Comparison of ENCODE assay signal across 8 cellular contexts in genomic region chrX:20442597-20442996, GRCh38.
DNase-seq lines count a peak whose midpoint lies in the region; ATAC-seq and TF ChIP-seq lines count a peak whose summit lies in the region.

No MANE protein-coding gene starts in this region.

- TF ChIP-seq CTCF in prostate gland (IDR thresholded peaks at IDR 0.05): peak in 3 of 4 experiments; percentile 51 to 66 (median 57)
- peak; percentile 37 to 42 (median 39) for TF ChIP-seq CTCF in vagina (IDR thresholded peaks at IDR 0.05)

- intact Hi-C loops in Right ventricle myocardium superior (cut with DNase I) (loop anchor here (5.0 kb wide), 1 partner anchor 190 kb away; no protein-coding TSS in a partner anchor), prostate gland (cut with DNase I) (loop anchor here (2.0 kb wide), 1 partner anchor 190 kb away; no protein-coding TSS in a partner anchor), vagina (cut with DNase I) (no loop called here)

- no peak overlapping the region for H3K27ac ChIP-seq in prostate gland
- no peak overlapping the region for H3K27ac ChIP-seq in vagina

- H3K4me3 ChIP-seq in prostate gland: no peak overlapping the region
- no peak overlapping the region for H3K4me3 ChIP-seq in vagina

- H3K36me3 ChIP-seq in prostate gland (no peaks in the 10 kb centered on the region), vagina (no peaks in the 10 kb centered on the region)

- TF ChIP-seq POLR2A in prostate gland (IDR thresholded peaks at IDR 0.05) (no peak), vagina (IDR thresholded peaks at IDR 0.05) (no peak)

- WGBS in prostate gland: 42% methylated on average over 3 of the region's 3 CpGs

- peak; percentile 78 for ATAC-seq in GM21825 (IDR thresholded peaks at IDR 0.05; ENCODE audit: unreplicated experiment)
- peak; percentile 92 for ATAC-seq in SK-N-SH treated with all-trans-retinoic acid at 6 μM for 48 hours
- ATAC-seq in Right ventricle myocardium superior (ENCODE audit: poor library complexity): peak; percentile 91

- peak; percentile 28 for DNase-seq in Caki2 (ENCODE audit: low read depth)
- DNase-seq in NCI-H1105 (lab: John Stamatoyannopoulos, UW): peak; percentile 48
- peak; percentile 81 for DNase-seq in activated naive CD4-positive, alpha-beta T cell treated with anti-CD3 and anti-CD28 coated beads, Interleukin-2, amount 50 U/mL, for 16 hours
- DNase-seq in Right ventricle myocardium superior: peak; percentile 88
- DNase-seq in prostate gland (ENCODE audit: low spot score): peak; percentile 63
- DNase-seq in vagina (ENCODE audit: extremely low spot score in 2 of 2): no peak

- in situ Hi-C loops in Caki2 (cut with HindIII; ENCODE audit: low pct_unique_long_range_greater_than_20kb, low sequenced_read_pairs): no loop called here

- H3K9me3 ChIP-seq in prostate gland: no peaks in the 10 kb centered on the region
- H3K9me3 ChIP-seq in vagina: no peaks in the 10 kb centered on the region

- H3K27me3 ChIP-seq in prostate gland (replicated peaks; ENCODE audit: insufficient read depth): no peaks in the 10 kb centered on the region
- H3K27me3 ChIP-seq in vagina: no peaks in the 10 kb centered on the region

- no peaks in the 10 kb centered on the region for H3K4me1 ChIP-seq in prostate gland (replicated peaks)
- H3K4me1 ChIP-seq in vagina: no peaks in the 10 kb centered on the region

TF ChIP-seq in SK-N-SH treated with all-trans-retinoic acid at 6 μM for 48 hours, 23 proteins besides CTCF, POLR2A, EP300 and RAD21:
- TF ChIP-seq TCF4 (CRISPR knock-in tag; IDR thresholded peaks at IDR 0.05; ENCODE audit: borderline replicate concordance): no peak
- no peak for TF ChIP-seq CSDC2 (CRISPR knock-in tag; IDR thresholded peaks at IDR 0.05)
- no peak for TF ChIP-seq ZNF8 (CRISPR knock-in tag; IDR thresholded peaks at IDR 0.05)
- TF ChIP-seq CREB5 (CRISPR knock-in tag; IDR thresholded peaks at IDR 0.05; ENCODE audit: low read depth): no peak
- TF ChIP-seq RARB (CRISPR knock-in tag; IDR thresholded peaks at IDR 0.05): no peak
- TF ChIP-seq ZNF70 (CRISPR knock-in tag; IDR thresholded peaks at IDR 0.05): no peak
- TF ChIP-seq ZFP3 (CRISPR knock-in tag; IDR thresholded peaks at IDR 0.05): no peak
- TF ChIP-seq PATZ1 (CRISPR knock-in tag; IDR thresholded peaks at IDR 0.05; ENCODE audit: borderline replicate concordance): no peak
- no peak for TF ChIP-seq TOX (CRISPR knock-in tag; IDR thresholded peaks at IDR 0.05; ENCODE audit: borderline replicate concordance)
- no peak for TF ChIP-seq POU6F1 (CRISPR knock-in tag; IDR thresholded peaks at IDR 0.05; ENCODE audit: borderline replicate concordance, low read depth)
- TF ChIP-seq SNAI2 (CRISPR knock-in tag; IDR thresholded peaks at IDR 0.05): no peak
- TF ChIP-seq TSHZ2 (CRISPR knock-in tag; IDR thresholded peaks at IDR 0.05): no peak
- TF ChIP-seq ESRRG (CRISPR knock-in tag; IDR thresholded peaks at IDR 0.05): no peak

Comparison
In these comparisons a context has a peak if more than half of its experiments do, and no peak if none do; other contexts are left out.
1. DNase-seq: peak in Caki2 (single experiment), NCI-H1105 (single experiment), activated naive CD4-positive, alpha-beta T cell treated with anti-CD3 and anti-CD28 coated beads, Interleukin-2, amount 50 U/mL, for 16 hours (single experiment), Right ventricle myocardium superior (single experiment) and prostate gland (single experiment); none in vagina (0 of 2).
2. Peak in every context shown above with its lines, with median percentiles within 50 percentile points of each other: ATAC-seq.